In genomic region chr16:48613061-48613957, GRCh38 we compare ENCODE assay signal across 8 cellular contexts. TPM values are rescaled to one million over a fixed set of nuclear protein-coding genes. Genes with fewer than 3 reads are reported as not detected.
DNase-seq lines count a peak whose midpoint lies in the region; ATAC-seq and TF ChIP-seq lines count a peak whose summit lies in the region.

No MANE protein-coding gene starts in this region.

- H3K36me3 ChIP-seq in hepatocyte (replicated peaks; ENCODE audit: insufficient read depth, low read depth) = no peaks in the 10 kb centered on the region

- peak overlapping the region; percentile 67 for H3K4me2 ChIP-seq in hepatocyte

- CTCF ChIA-PET in CD4-positive, alpha-beta T cell (lab: Charles Lee) = interaction anchor here (0.6 to 5.2 kb wide), 4 partner anchors 10 to 17 kb away, joined by 3 to 66 read pairs (median 11); no protein-coding TSS in a partner anchor

- H3K4me3 Mint-ChIP-seq in CD4-positive, alpha-beta T cell = peak overlapping the region; percentile 86
- H3K4me3 Mint-ChIP-seq in stimulated activated naive CD8-positive, alpha-beta T cell treated with anti-CD3 and anti-CD28 coated beads, Interleukin-15, amount 100 ng/mL, for 72 hours = peak overlapping the region; percentile 60 to 78

- TF ChIP-seq CTCF in CD4-positive, alpha-beta T cell (IDR thresholded peaks at IDR 0.05) = no peak
- TF ChIP-seq CTCF in LNCaP clone FGC (IDR thresholded peaks at IDR 0.05; ENCODE audit: control insufficient read depth, extremely low read depth, insufficient read depth) = no peak
- no peak for TF ChIP-seq CTCF in hepatocyte (IDR thresholded peaks at IDR 0.05; ENCODE audit: poor library complexity)

- peaks cover 3% of the 10 kb centered on the region for H3K9me3 Mint-ChIP-seq in CD4-positive, alpha-beta T cell
- H3K9me3 Mint-ChIP-seq in stimulated activated naive CD8-positive, alpha-beta T cell treated with anti-CD3 and anti-CD28 coated beads, Interleukin-15, amount 100 ng/mL, for 72 hours = no peaks in the 10 kb centered on the region

- H3K79me2 ChIP-seq in hepatocyte = peaks cover 14% of the 10 kb centered on the region

- intact Hi-C loops in CD4-positive, alpha-beta T cell (cut with DNase I, micrococcal nuclease) = loop anchor here (1.0 to 5.0 kb wide), 5 partner anchors 10 to 247 kb away; partner anchors contain the start of gene SIAH1 (in 1 of the 2)

- H3K4me1 Mint-ChIP-seq in CD4-positive, alpha-beta T cell (ENCODE audit: low read depth) = peaks cover 62% of the 10 kb centered on the region
- peaks cover 77% of the 10 kb centered on the region for H3K4me1 Mint-ChIP-seq in stimulated activated naive CD8-positive, alpha-beta T cell treated with anti-CD3 and anti-CD28 coated beads, Interleukin-15, amount 100 ng/mL, for 72 hours

- POLR2A ChIA-PET in CD4-positive, alpha-beta T cell (lab: Charles Lee) = interaction anchor here (0.6 to 4.0 kb wide), 19 partner anchors 9 to 1640 kb away, joined by 3 to 93 read pairs (median 4); partner anchors contain the start of genes DNAJA2, LONP2 and SIAH1

- H3K4me3 ChIP-seq in LNCaP clone FGC (ENCODE audit: low read depth, low read length) = no peak overlapping the region
- no peak overlapping the region for H3K4me3 ChIP-seq in hepatocyte

- H3K9me3 ChIP-seq in CD4-positive, alpha-beta T cell (ENCODE audit: control insufficient read depth, low read length) = no peaks in the 10 kb centered on the region
- H3K9me3 ChIP-seq in hepatocyte (ENCODE audit: low read depth) = no peaks in the 10 kb centered on the region

- H3K27ac ChIP-seq in CD4-positive, alpha-beta T cell (ENCODE audit: low read depth, low read length) = peak overlapping the region; percentile 98
- peak overlapping the region; percentile 97 for H3K27ac ChIP-seq in hepatocyte

- H3K9me2 ChIP-seq in hepatocyte (replicated peaks; ENCODE audit: insufficient read depth) = no peaks in the 10 kb centered on the region

- peak overlapping the region; percentile 7 for H2AFZ ChIP-seq in hepatocyte

- peaks cover 8% of the 10 kb centered on the region for H4K20me1 ChIP-seq in hepatocyte (ENCODE audit: insufficient read depth, poor library complexity, severe bottlenecking)

- ATAC-seq in CD4-positive, alpha-beta T cell (ENCODE audit: poor library complexity) = peak; percentile 65
- peak; percentile 34 for ATAC-seq in GM21367 (IDR thresholded peaks at IDR 0.05; ENCODE audit: unreplicated experiment)
- peak; percentile 76 for ATAC-seq in stimulated activated naive CD8-positive, alpha-beta T cell treated with anti-CD3 and anti-CD28 coated beads, Interleukin-15, amount 100 ng/mL, for 72 hours

- no peaks in the 10 kb centered on the region for H3K27me3 ChIP-seq in CD4-positive, alpha-beta T cell (ENCODE audit: control insufficient read depth, insufficient read depth, low read length)
- H3K27me3 ChIP-seq in hepatocyte = no peaks in the 10 kb centered on the region

- 32% methylated on average over 5 of the region's 5 CpGs for WGBS in hepatocyte (ENCODE audit: low lambda C conversion rate, missing lambda C conversion rate)

- H3K27ac Mint-ChIP-seq in CD4-positive, alpha-beta T cell = peak overlapping the region; percentile 95
- peak overlapping the region; percentile 96 to 99 for H3K27ac Mint-ChIP-seq in stimulated activated naive CD8-positive, alpha-beta T cell treated with anti-CD3 and anti-CD28 coated beads, Interleukin-15, amount 100 ng/mL, for 72 hours

- peaks cover 24% of the 10 kb centered on the region for H3K4me1 ChIP-seq in hepatocyte (ENCODE audit: insufficient read depth)

- H3K27me3 Mint-ChIP-seq in CD4-positive, alpha-beta T cell = no peaks in the 10 kb centered on the region
- H3K27me3 Mint-ChIP-seq in stimulated activated naive CD8-positive, alpha-beta T cell treated with anti-CD3 and anti-CD28 coated beads, Interleukin-15, amount 100 ng/mL, for 72 hours = no peaks in the 10 kb centered on the region

- H3K36me3 Mint-ChIP-seq in CD4-positive, alpha-beta T cell (ENCODE audit: low read depth) = peaks cover 17% of the 10 kb centered on the region

- DNase-seq in CD4-positive, alpha-beta T cell = peak; percentile 38 to 75 (median 58)
- DNase-seq in LNCaP clone FGC (ENCODE audit: low read depth) (peak; percentile 15), activated T-cell treated with anti-CD3 and anti-CD28 coated beads for 4 hours (peak; percentile 27), hepatocyte (ENCODE audit: low spot score) (peak; percentile 74), NCI-H2227 (lab: John Stamatoyannopoulos, UW; ENCODE audit: unreplicated experiment) (no peak), NCI-H2107 (lab: John Stamatoyannopoulos, UW) (no peak)
- peak; percentile 48 to 78 for DNase-seq in stimulated activated naive CD8-positive, alpha-beta T cell treated with anti-CD3 and anti-CD28 coated beads, Interleukin-15, amount 100 ng/mL, for 72 hours

RNA-seq across cellular contexts. Expression of gene N4BP1, which starts 3.3 kb away (rescaled TPM):
- total RNA-seq in CD4-positive, alpha-beta T cell = 100 to 1,000 TPM; 122 to 125 TPM
- total RNA-seq in hepatocyte = 43.9 and 51.7 TPM in 2 replicates
- polyA plus RNA-seq in hepatocyte = 21.2 and 31.6 TPM in 2 replicates

Comparison
In these comparisons a context has a peak if more than half of its experiments do, and no peak if none do; other contexts are left out.
1. DNase-seq: peak in CD4-positive, alpha-beta T cell (10 of 10), LNCaP clone FGC (single experiment), activated T-cell treated with anti-CD3 and anti-CD28 coated beads for 4 hours (single experiment), hepatocyte (single experiment) and stimulated activated naive CD8-positive, alpha-beta T cell treated with anti-CD3 and anti-CD28 coated beads, Interleukin-15, amount 100 ng/mL, for 72 hours (2 of 2); none in NCI-H2227 (single experiment) and NCI-H2107 (single experiment).
2. Peak in every context shown above with its lines, with median percentiles within 50 percentile points of each other: ATAC-seq.